ENCODE assay signal across 8 cellular contexts in genomic region chr7:129434172-129434845, GRCh38. TPM values are rescaled to one million over a fixed set of nuclear protein-coding genes. Genes with fewer than 3 reads are reported as not detected.
DNase-seq lines count a peak whose midpoint lies in the region; ATAC-seq lines count a peak whose summit lies in the region.

Gene STRIP2 (plus strand): TSS chr7:129434432. CDS start chr7:129434473, 41 bp downstream.

- ATAC-seq in GM18519 (IDR thresholded peaks at IDR 0.05; ENCODE audit: low FRiP score, unreplicated experiment) = peak; percentile 79
- ATAC-seq in HG03039 (IDR thresholded peaks at IDR 0.05; ENCODE audit: unreplicated experiment) = peak; percentile 89
- ATAC-seq in sciatic nerve = peak; percentile 99

- DNase-seq in 8988T = peak; percentile 61
- peak; percentile 60 for DNase-seq in NCI-H2029 treated with DMSO at 0.1 percent for 48 hours (lab: John Stamatoyannopoulos, UW)
- DNase-seq in T-helper 9 cell = peak; percentile 86
- peak; percentile 96 for DNase-seq in astrocyte of the hippocampus (ENCODE audit: low read depth, low spot score)
- peak; percentile 33 to 95 (median 87) for DNase-seq in hypothalamus (lab: John Stamatoyannopoulos, UW)
- DNase-seq in sciatic nerve (ENCODE audit: low spot score) = peak; percentile 96

- intact Hi-C loops in sciatic nerve (cut with DNase I) = no loop called here

RNA-seq across cellular contexts. Expression of gene STRIP2, which starts in this region (rescaled TPM):
- total RNA-seq in sciatic nerve = 0.62 TPM

Comparison
In these comparisons a context has a peak if more than half of its experiments do, and no peak if none do; other contexts are left out.
1. Peak in every context shown above with its lines: DNase-seq and ATAC-seq.
2. Peak in DNase-seq and ATAC-seq in sciatic nerve; RNA of the gene not detected or under 1 TPM.